8 cellular contexts compared by ENCODE assay signal in genomic region chr11:64810271-64810890, GRCh38. TPM values are rescaled to one million over a fixed set of nuclear protein-coding genes. Genes with fewer than 3 reads are reported as not detected.
DNase-seq lines count a peak whose midpoint lies in the region; ATAC-seq, FAIRE-seq and TF ChIP-seq lines count a peak whose summit lies in the region.

Gene MEN1 (minus strand): TSS chr11:64810551. CDS start chr11:64810109, 442 bp downstream.

- TF ChIP-seq CTCF in CD8-positive, alpha-beta T cell (IDR thresholded peaks at IDR 0.05): no peak
- TF ChIP-seq CTCF in OCI-LY3 (IDR thresholded peaks at IDR 0.05; ENCODE audit: low read depth, low read length): no peak

- peak within 1 kb of the TSS; percentile 60 for H3K27ac ChIP-seq in CD8-positive, alpha-beta T cell (ENCODE audit: low read depth, low read length)
- peak within 1 kb of the TSS; percentile 60; the same call in 1 of the 2 replicates for H3K27ac ChIP-seq in HUES64 (ENCODE audit: low read depth, low read length)
- H3K27ac ChIP-seq in OCI-LY3 (ENCODE audit: low read length): peak within 1 kb of the TSS; percentile 44
- no peak within 1 kb of the TSS for H3K27ac ChIP-seq in mesodermal cell (ENCODE audit: low read depth, low read length, severe bottlenecking)

- CTCF ChIA-PET in CD8-positive, alpha-beta T cell (lab: Charles Lee): interaction anchor here (0.6 to 2.5 kb wide), 12 partner anchors 8 to 949 kb away, joined by 3 to 9 read pairs (median 4); partner anchors contain the start of gene MAP4K2

- FAIRE-seq in endometrium (lab: Jason Lieb, UNC): peak; percentile 90

- H3K27ac Mint-ChIP-seq in CD8-positive, alpha-beta T cell: peak within 1 kb of the TSS; percentile 94

- no peaks in the 10 kb centered on the region for H4K20me1 ChIP-seq in OCI-LY3 (ENCODE audit: insufficient read depth, low read length)

- H3K9me3 Mint-ChIP-seq in CD8-positive, alpha-beta T cell: no peaks in the 10 kb centered on the region

- POLR2A ChIA-PET in CD8-positive, alpha-beta T cell (lab: Charles Lee): interaction anchor here (0.6 to 3.1 kb wide), 16 partner anchors 8 to 1982 kb away, joined by 3 to 29 read pairs (median 4); partner anchors contain the start of genes CDC42BPG, FAU, MRPL49 and RASGRP2

- peak within 1 kb of the TSS; percentile 99 for H3K4me3 ChIP-seq in CD8-positive, alpha-beta T cell (ENCODE audit: low read depth, low read length)
- H3K4me3 ChIP-seq in HUES64 (ENCODE audit: low read length) (peak within 1 kb of the TSS; percentile 94), OCI-LY3 (ENCODE audit: low read length) (peak within 1 kb of the TSS; percentile 79), mesodermal cell (ENCODE audit: extremely low read depth, insufficient read depth, low read length, poor library complexity, severe bottlenecking) (peak within 1 kb of the TSS; percentile 99)

- H3K9ac ChIP-seq in HUES64 (ENCODE audit: low read depth, low read length): peak within 1 kb of the TSS; percentile 61
- peak within 1 kb of the TSS; percentile 72 for H3K9ac ChIP-seq in OCI-LY3 (ENCODE audit: low read length)

- H3K9me3 ChIP-seq in CD8-positive, alpha-beta T cell (ENCODE audit: low read length): no peaks in the 10 kb centered on the region
- H3K9me3 ChIP-seq in HUES64 (ENCODE audit: insufficient read depth, low read depth, low read length): no peaks in the 10 kb centered on the region
- H3K9me3 ChIP-seq in OCI-LY3 (ENCODE audit: insufficient read depth, low read length): no peaks in the 10 kb centered on the region
- H3K9me3 ChIP-seq in mesodermal cell (ENCODE audit: control insufficient read depth, low read length): no peaks in the 10 kb centered on the region

- DNase-seq in CD8-positive, alpha-beta T cell: peak; percentile 49 to 87 (median 74)
- DNase-seq in activated CD8-positive, alpha-beta memory T cell treated with anti-CD3 and anti-CD28 coated beads, Interleukin-2, amount 50 U/mL, for 4 hours: peak; percentile 82
- DNase-seq in stimulated activated CD8-positive, alpha-beta memory T cell treated with anti-CD3 and anti-CD28 coated beads, Interleukin-15, amount 100 ng/mL, for 24 hours (ENCODE audit: low read depth): peak; percentile 56

- ATAC-seq in CD8-positive, alpha-beta T cell: peak; percentile 87
- ATAC-seq in GM21367 (IDR thresholded peaks at IDR 0.05; ENCODE audit: unreplicated experiment): peak; percentile 43

- H3K4me2 ChIP-seq in OCI-LY3 (ENCODE audit: low read length): peak within 1 kb of the TSS; percentile 95

- H3K27me3 Mint-ChIP-seq in CD8-positive, alpha-beta T cell (ENCODE audit: low read depth): no peaks in the 10 kb centered on the region

- under 1% methylated on average over 45 of the region's 46 CpGs for WGBS in HUES64
- 0 to 1% methylated on average over 32 to 41 of the region's 46 CpGs for WGBS in mesodermal cell (ENCODE audit: insufficient coverage in 2 of 2), 2 experiments

- H3K4me1 Mint-ChIP-seq in CD8-positive, alpha-beta T cell (ENCODE audit: low read depth): peaks cover 31% of the 10 kb centered on the region

- H3K36me3 Mint-ChIP-seq in CD8-positive, alpha-beta T cell: peaks cover 24% of the 10 kb centered on the region

- H3K27me3 ChIP-seq in CD8-positive, alpha-beta T cell (ENCODE audit: insufficient read depth, low read length): no peaks in the 10 kb centered on the region
- H3K27me3 ChIP-seq in HUES64 (ENCODE audit: insufficient read depth, low read length) (no peaks in the 10 kb centered on the region), OCI-LY3 (ENCODE audit: low read depth, low read length) (no peaks in the 10 kb centered on the region)

- peaks cover 6% of the 10 kb centered on the region for H3K79me2 ChIP-seq in OCI-LY3 (ENCODE audit: low read length)

- H2AFZ ChIP-seq in OCI-LY3 (ENCODE audit: low read depth, low read length): peak within 1 kb of the TSS; percentile 92

- intact Hi-C loops in CD8-positive, alpha-beta T cell (cut with DNase I, micrococcal nuclease): loop anchor here (1.0 to 2.0 kb wide), 6 partner anchors 31 to 107 kb away; partner anchors contain the start of genes ATG2A (in 1 of the 2), EHD1 (in 1 of the 2) and SF1 (in 1 of the 2)

- H3K4me1 ChIP-seq in CD8-positive, alpha-beta T cell (ENCODE audit: insufficient read depth, low read length): peaks cover 14% of the 10 kb centered on the region
- peaks cover 5% of the 10 kb centered on the region for H3K4me1 ChIP-seq in HUES64 (ENCODE audit: insufficient read depth, low read length)
- peaks cover 10% of the 10 kb centered on the region for H3K4me1 ChIP-seq in OCI-LY3 (ENCODE audit: low read length)
- H3K4me1 ChIP-seq in mesodermal cell (ENCODE audit: control insufficient read depth, insufficient read depth, low read length, poor library complexity, severe bottlenecking): peaks cover 3% of the 10 kb centered on the region

- H3K4me3 Mint-ChIP-seq in CD8-positive, alpha-beta T cell: peak within 1 kb of the TSS; percentile 95

- peaks cover 8% of the 10 kb centered on the region for H3K36me3 ChIP-seq in CD8-positive, alpha-beta T cell (ENCODE audit: insufficient read depth, low read length)
- H3K36me3 ChIP-seq in HUES64 (ENCODE audit: insufficient read depth, low read length) (peaks cover 22% of the 10 kb centered on the region), OCI-LY3 (replicated peaks; ENCODE audit: low read depth, low read length) (peaks cover 7% of the 10 kb centered on the region), mesodermal cell (ENCODE audit: control insufficient read depth, insufficient read depth, low read length) (peaks cover 33% of the 10 kb centered on the region)

RNA-seq across cellular contexts. Expression of gene MEN1, which starts in this region (rescaled TPM):
- 10 to 100 TPM; 17.6 to 19.1 TPM for total RNA-seq in CD8-positive, alpha-beta T cell
- polyA plus RNA-seq in HUES64 (2013, experiment 1 of 2): 31.5 TPM
- 36.6 TPM for polyA plus RNA-seq in HUES64 (2013, experiment 2 of 2)
- polyA plus RNA-seq in mesodermal cell (2013, experiment 1 of 2): 50.2 TPM
- polyA plus RNA-seq in mesodermal cell (2013, experiment 2 of 2): 42.8 TPM
